25 cellular contexts compared by ENCODE assay signal in the genomic region with DNA sequence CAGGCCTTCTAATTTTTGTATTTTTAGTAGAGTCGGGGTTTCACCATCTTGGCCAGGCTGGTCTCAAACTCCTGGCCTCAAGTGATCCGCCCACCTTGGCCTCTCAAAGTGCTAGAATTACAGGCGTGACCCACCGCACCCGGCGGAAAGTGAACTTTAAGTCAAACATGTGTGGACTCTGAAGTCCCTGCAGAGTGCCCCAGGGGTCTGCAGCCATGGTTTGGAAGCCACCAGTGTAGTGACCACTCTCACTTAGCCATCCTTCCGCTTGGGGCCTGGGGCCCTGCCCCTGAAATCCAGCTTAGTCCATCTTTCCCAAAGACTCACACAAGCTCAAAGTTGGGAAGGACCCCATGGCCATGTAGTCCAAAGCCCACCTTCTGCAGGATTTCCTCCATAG.
A peak's percentile ranks its signal among the peaks of the same experiment; 100 is the strongest.
DNase-seq lines count a peak whose midpoint lies in the region; ATAC-seq, FAIRE-seq and TF ChIP-seq lines count a peak whose summit lies in the region.
"Had no signal": no experiment of that assay in that cellular context is flagged by ENCODE, and none has a peak within 500 bp of the region (broad histone marks: within the 10 kb centered on the region; RNA-seq: fewer than 3 reads in every experiment).

No MANE protein-coding gene starts in this region.

- CTCF ChIA-PET in H1 (lab: Charles Lee; ENCODE audit: partially characterized antibody) = interaction anchor here (0.8 to 3.3 kb wide), 6 partner anchors 9 to 173 kb away, joined by 3 to 15 read pairs (median 4); no protein-coding TSS in a partner anchor

- 0 out of 2 replicates have a peak overlapping the region, but pooled peaks have one; percentile 56 for H2BK20ac ChIP-seq in H1 (ENCODE audit: low read length)

- FAIRE-seq in H1 (lab: Jason Lieb, UNC) = no peak
- FAIRE-seq: D721Med, G401.6, GM12891, GM19239, HepG2 had no signal

- POLR2A ChIA-PET in H1 (lab: Charles Lee; ENCODE audit: partially characterized antibody) = no interaction called here

- no peak overlapping the region for H4K8ac ChIP-seq in H1 (ENCODE audit: extremely low read depth, insufficient read depth, low read length)

- no peak overlapping the region for H3K23ac ChIP-seq in H1 (ENCODE audit: insufficient read length)

- H3K4me1 Mint-ChIP-seq in CD14-positive monocyte = peaks cover 11% of the 10 kb centered on the region

- no peak overlapping the region for H3K56ac ChIP-seq in H1 (replicated peaks; ENCODE audit: insufficient read length, low read depth, low read length)

- peaks cover 0 to 9% (median 4%) of the 10 kb centered on the region in 4 experiments; a peak in 3 of 7 replicates for H3K4me1 ChIP-seq in H1 (replicated peaks in 1 of 4; ENCODE audit: control insufficient read depth in 3 of 4, insufficient read depth in 4 of 4, low read length in 3 of 4)
- peaks cover 0 to 6% (median 2%) of the 10 kb centered on the region in 4 donors for H3K4me1 ChIP-seq in stomach
- H3K4me1 ChIP-seq: BE2C had no signal

- TF ChIP-seq RAD21 in H1 (IDR thresholded peaks at IDR 0.05 in 1 of 2, conservative IDR thresholded peaks at IDR 0.05 in 1 of 2; ENCODE audit: low read depth in 2 of 2, low read length in 2 of 2) = no peak

- no peak overlapping the region for H4K5ac ChIP-seq in H1 (ENCODE audit: insufficient read length, low read depth, low read length)

- H3K18ac ChIP-seq in H1 (ENCODE audit: extremely low read depth, low read length) = no peak overlapping the region

- H3K36me3 Mint-ChIP-seq in CD14-positive monocyte = no peaks in the 10 kb centered on the region
- H3K36me3 Mint-ChIP-seq: CD8-positive, alpha-beta T cell had no signal

- H3K9me3 ChIP-seq in SK-N-MC (ENCODE audit: low read depth, low read length) (no peaks in the 10 kb centered on the region), H1 (ENCODE audit: insufficient read depth in 2 of 2, low read depth in 1 of 2, low read length in 1 of 2) (no peaks in the 10 kb centered on the region), stomach (no peaks in the 10 kb centered on the region)
- H3K9me3 ChIP-seq: BE2C had no signal

- H3K4ac ChIP-seq in H1 (replicated peaks; ENCODE audit: insufficient read length, low read depth, low read length) = no peak overlapping the region

- H3K9me3 Mint-ChIP-seq in CD14-positive monocyte = peaks cover 0 to 9% (median 3%) of the 10 kb centered on the region in 7 donors
- H3K9me3 Mint-ChIP-seq: CD8-positive, alpha-beta T cell had no signal

- TF ChIP-seq EP300 in H1 (IDR thresholded peaks at IDR 0.05; ENCODE audit: borderline replicate concordance in 1 of 2, low read depth in 2 of 2, low read length in 2 of 2) = no peak
- no peak for TF ChIP-seq EP300 in stomach (IDR thresholded peaks at IDR 0.05)

- H3K4me3 Mint-ChIP-seq in CD14-positive monocyte = no peak overlapping the region
- H3K4me3 Mint-ChIP-seq: CD8-positive, alpha-beta T cell; GM23338; HFFc6 had no signal

- no peak overlapping the region for H3K9ac ChIP-seq in SK-N-MC (ENCODE audit: insufficient read length)
- H3K9ac ChIP-seq in H1 (replicated peaks in 1 of 4; ENCODE audit: extremely low read depth in 1 of 4, low read depth in 3 of 4, low read length in 3 of 4) = no peak overlapping the region
- H3K9ac ChIP-seq: KMS-11 had no signal

- WGBS in H1 (ENCODE audit: extremely low coverage in 1 of 2, insufficient coverage in 1 of 2, insufficient read length in 1 of 2, insufficient replicate concordance in 2 of 2, low coverage in 1 of 2, low lambda C conversion rate in 2 of 2, missing lambda C conversion rate in 1 of 2), 2 experiments = 90% methylated on average over 7 of the region's 7 CpGs; no CpG with 5 or more reads in 1 of the 2 experiments
- WGBS in stomach, 5 donors = 95 to 99% (median 96%) methylated on average over 7 of the region's 7 CpGs

- no peak overlapping the region for H3K4me3 ChIP-seq in SK-N-MC
- no peak overlapping the region for H3K4me3 ChIP-seq in H1 (ENCODE audit: extremely low read depth in 1 of 4, insufficient read depth in 2 of 4, low read depth in 3 of 4, low read length in 4 of 4)
- H3K4me3 ChIP-seq in stomach = no peak overlapping the region
- H3K4me3 ChIP-seq: GM23338 had no signal

- H3K23me2 ChIP-seq in H1 (ENCODE audit: low read depth, low read length) = no peaks in the 10 kb centered on the region

- no peak overlapping the region for H2BK5ac ChIP-seq in H1 (ENCODE audit: low read depth, low read length)

- H3K27ac Mint-ChIP-seq in CD14-positive monocyte = no peak overlapping the region
- H3K27ac Mint-ChIP-seq: CD8-positive, alpha-beta T cell; GM23338; HFFc6 had no signal

- no peak for TF ChIP-seq POLR2A in H1 (IDR thresholded peaks at IDR 0.05; ENCODE audit: control extremely low read depth in 1 of 2, low read depth in 2 of 2, low read length in 2 of 2)
- TF ChIP-seq POLR2A in stomach (IDR thresholded peaks at IDR 0.05) = no peak

- H4K91ac ChIP-seq in H1 (replicated peaks; ENCODE audit: insufficient read length, low read length) = no peak overlapping the region

- H2BK120ac ChIP-seq in H1 (replicated peaks; ENCODE audit: low read depth, low read length) = no peak overlapping the region

- H3K79me2 ChIP-seq in H1 (ENCODE audit: control insufficient read depth in 1 of 2, insufficient read depth in 2 of 2, low read length in 2 of 2) = no peaks in the 10 kb centered on the region

- intact Hi-C loops in CD14-positive monocyte (cut with micrococcal nuclease) (no loop called here), stomach (cut with DNase I; ENCODE audit: low total_unique reads) (no loop called here)

- H3K27me3 ChIP-seq in H1 (replicated peaks in 1 of 4; ENCODE audit: control insufficient read depth in 3 of 4, extremely low read depth in 1 of 4, insufficient read depth in 3 of 4, low read length in 3 of 4) (peaks cover 3 to 7% (median 5%) of the 10 kb centered on the region in 4 experiments), stomach (peaks cover 0 to 19% (median 8%) of the 10 kb centered on the region in 3 donors)
- H3K27me3 ChIP-seq: BE2C had no signal

- H4K20me1 ChIP-seq in H1 (replicated peaks in 1 of 2; ENCODE audit: control insufficient read depth in 1 of 2, insufficient read depth in 2 of 2, low read length in 2 of 2) = peaks cover 0 to 2% of the 10 kb centered on the region in 2 experiments

- H3K27ac ChIP-seq in SK-N-MC (peak overlapping the region; percentile 84), H1 (ENCODE audit: low read depth, low read length) (no peak overlapping the region), stomach (no peak overlapping the region)
- H3K27ac ChIP-seq: KMS-11, RWPE1 had no signal

- H3K14ac ChIP-seq in H1 (ENCODE audit: insufficient read length) = no peak overlapping the region

- H3K36me3 ChIP-seq in SK-N-MC (ENCODE audit: insufficient read depth, low read length) (no peaks in the 10 kb centered on the region), H1 (ENCODE audit: control insufficient read depth in 2 of 4, insufficient read depth in 4 of 4, low read length in 3 of 4) (no peaks in the 10 kb centered on the region), stomach (no peaks in the 10 kb centered on the region)
- H3K36me3 ChIP-seq: BE2C had no signal

- no peak overlapping the region for H2AK5ac ChIP-seq in H1 (ENCODE audit: low read depth, low read length)

- TF ChIP-seq CTCF in CD14-positive monocyte (IDR thresholded peaks at IDR 0.05) (no peak), H1 (IDR thresholded peaks at IDR 0.05; ENCODE audit: control extremely low read depth in 1 of 3, insufficient read depth in 1 of 3, low read depth in 1 of 3, low read length in 3 of 3) (no peak), stomach (IDR thresholded peaks at IDR 0.05) (no peak)

- peak; percentile 17 for DNase-seq in CD14-positive monocyte (ENCODE audit: low spot score)
- DNase-seq in SK-N-MC (ENCODE audit: low read depth, low spot score) = no peak
- DNase-seq in H1 (ENCODE audit: low read depth in 1 of 2, low spot score in 2 of 2) = peak in 1 of 2 experiments; percentile 22
- peak; percentile 11 for DNase-seq in stomach
- DNase-seq in HPDE6-E6E7 (ENCODE audit: extremely low spot score) = no peak
- DNase-seq in activated naive CD4-positive, alpha-beta T cell treated with Interleukin-2 at 50 U/mL for 16 hours = no peak
- DNase-seq: BE2C; CD8-positive, alpha-beta T cell; DMS79 treated with DMSO at 0.1 percent for 48 hours; HFFc6; NCI-H1092 treated with DMSO at 0.1 percent for 48 hours; NCI-H1694; NCI-H345; NCI-H526 treated with DMSO at 0.1 percent for 48 hours; NK-92 treated with Interleukin-12 subunit alpha and Interleukin-12 subunit beta, amount 100 ng/mL, for 24 hours; OCI-M1 had no signal

- no peak for ATAC-seq in GM19023 (IDR thresholded peaks at IDR 0.05; ENCODE audit: unreplicated experiment)
- ATAC-seq: CD8-positive, alpha-beta T cell; GM23338 had no signal

- no peak overlapping the region for H2BK15ac ChIP-seq in H1 (ENCODE audit: low read length)

- H3K4me2 ChIP-seq in H1 (ENCODE audit: insufficient read depth in 1 of 2, low read depth in 2 of 2, low read length in 2 of 2) = no peak overlapping the region
- H3K4me2 ChIP-seq: GM23338, KMS-11 had no signal

- H2AFZ ChIP-seq in H1 (ENCODE audit: low read length) = no peak overlapping the region
- H2AFZ ChIP-seq: GM23338 had no signal

- no peak overlapping the region for H2BK12ac ChIP-seq in H1 (ENCODE audit: low read depth, low read length)

- H3K79me1 ChIP-seq in H1 (ENCODE audit: low read depth, low read length) = no peaks in the 10 kb centered on the region

- peaks cover 10 to 15% (median 15%) of the 10 kb centered on the region in 3 donors for H3K27me3 Mint-ChIP-seq in CD14-positive monocyte (ENCODE audit: low read depth in 3 of 3)

TF ChIP-seq in H1, 55 proteins besides CTCF, POLR2A, EP300 and RAD21 (continues in another document):
- TF ChIP-seq TEAD4 (IDR thresholded peaks at IDR 0.05; ENCODE audit: low read depth, low read length) (no peak), TBP (IDR thresholded peaks at IDR 0.05; ENCODE audit: low read depth, low read length) (no peak), KDM5A (IDR thresholded peaks at IDR 0.05; ENCODE audit: low read length) (no peak), ASH2L (IDR thresholded peaks at IDR 0.05; ENCODE audit: low read length) (no peak), E2F6 (IDR thresholded peaks at IDR 0.05) (no peak), SUZ12 (IDR thresholded peaks at IDR 0.05; ENCODE audit: low read length) (no peak), GTF2F1 (IDR thresholded peaks at IDR 0.05; ENCODE audit: borderline replicate concordance, low read depth, low read length) (no peak)
- TF ChIP-seq, protein P1, sequence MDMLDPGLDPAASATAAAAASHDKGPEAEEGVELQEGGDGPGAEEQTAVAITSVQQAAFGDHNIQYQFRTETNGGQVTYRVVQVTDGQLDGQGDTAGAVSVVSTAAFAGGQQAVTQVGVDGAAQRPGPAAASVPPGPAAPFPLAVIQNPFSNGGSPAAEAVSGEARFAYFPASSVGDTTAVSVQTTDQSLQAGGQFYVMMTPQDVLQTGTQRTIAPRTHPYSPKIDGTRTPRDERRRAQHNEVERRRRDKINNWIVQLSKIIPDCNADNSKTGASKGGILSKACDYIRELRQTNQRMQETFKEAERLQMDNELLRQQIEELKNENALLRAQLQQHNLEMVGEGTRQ (IDR thresholded peaks at IDR 0.05; ENCODE audit: low read length) = no peak

Comparison
In these comparisons a context has a peak if more than half of its experiments do, and no peak if none do; other contexts are left out.
1. DNase-seq: peak in CD14-positive monocyte (single experiment) and stomach (single experiment); none in SK-N-MC (single experiment), HPDE6-E6E7 (single experiment) and activated naive CD4-positive, alpha-beta T cell treated with Interleukin-2 at 50 U/mL for 16 hours (single experiment).